Comparison of ENCODE assay signal across 1 cellular context in the genomic region with DNA sequence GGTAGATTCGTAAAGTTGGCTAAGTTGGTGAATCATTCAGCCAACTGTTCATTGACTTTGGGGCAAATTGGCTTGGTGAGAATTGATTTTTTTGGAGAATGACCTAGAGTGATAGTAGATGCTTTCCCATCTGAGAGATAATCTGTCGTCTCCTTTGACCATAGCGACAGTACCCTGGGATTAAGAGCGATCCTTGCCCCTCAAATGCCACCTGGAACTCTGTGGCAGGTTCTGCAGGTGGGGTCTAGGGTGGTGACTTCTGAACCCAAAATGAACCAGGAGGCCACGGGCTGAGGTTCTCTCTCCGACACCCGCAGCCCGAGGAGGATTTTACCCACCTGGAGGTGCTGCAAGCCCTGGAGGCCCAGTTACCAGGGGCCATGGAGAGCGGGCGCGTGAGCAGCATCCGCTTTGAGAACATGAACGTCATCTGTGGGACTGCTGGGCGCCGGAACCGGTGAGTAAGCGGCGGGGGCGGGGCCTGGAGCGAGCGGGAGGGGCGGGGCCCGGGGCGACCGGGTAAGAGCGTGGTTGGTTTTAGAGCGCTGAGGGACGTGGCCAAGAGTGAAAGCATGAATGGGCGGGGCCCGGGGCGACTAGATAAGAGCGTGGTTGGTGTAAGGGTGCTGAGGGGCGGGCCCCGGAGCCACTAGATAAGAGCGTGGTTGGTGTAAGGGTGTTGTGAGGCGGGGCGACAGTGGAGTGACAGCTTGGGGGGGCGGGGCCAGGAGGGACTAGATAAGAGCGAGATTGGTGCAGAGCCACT.
TF ChIP-seq lines count a peak whose summit lies in the region.

No MANE protein-coding gene starts in this region.

TF ChIP-seq in K562, 482 proteins besides CTCF, POLR2A, EP300 and RAD21 (continued from another document and continues in another):
- TF ChIP-seq, protein P1, sequence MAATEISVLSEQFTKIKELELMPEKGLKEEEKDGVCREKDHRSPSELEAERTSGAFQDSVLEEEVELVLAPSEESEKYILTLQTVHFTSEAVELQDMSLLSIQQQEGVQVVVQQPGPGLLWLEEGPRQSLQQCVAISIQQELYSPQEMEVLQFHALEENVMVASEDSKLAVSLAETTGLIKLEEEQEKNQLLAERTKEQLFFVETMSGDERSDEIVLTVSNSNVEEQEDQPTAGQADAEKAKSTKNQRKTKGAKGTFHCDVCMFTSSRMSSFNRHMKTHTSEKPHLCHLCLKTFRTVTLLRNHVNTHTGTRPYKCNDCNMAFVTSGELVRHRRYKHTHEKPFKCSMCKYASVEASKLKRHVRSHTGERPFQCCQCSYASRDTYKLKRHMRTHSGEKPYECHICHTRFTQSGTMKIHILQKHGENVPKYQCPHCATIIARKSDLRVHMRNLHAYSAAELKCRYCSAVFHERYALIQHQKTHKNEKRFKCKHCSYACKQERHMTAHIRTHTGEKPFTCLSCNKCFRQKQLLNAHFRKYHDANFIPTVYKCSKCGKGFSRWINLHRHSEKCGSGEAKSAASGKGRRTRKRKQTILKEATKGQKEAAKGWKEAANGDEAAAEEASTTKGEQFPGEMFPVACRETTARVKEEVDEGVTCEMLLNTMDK (IDR thresholded peaks at IDR 0.05; ENCODE audit: borderline replicate concordance, insufficient read depth, low read depth, low read length, poor library complexity, severe bottlenecking): no peak
- TF ChIP-seq ZBED1 (IDR thresholded peaks at IDR 0.05) (no peak; the same call in 1 of the 2 replicates), FOXJ2 (tag; IDR thresholded peaks at IDR 0.05) (no peak), PML (IDR thresholded peaks at IDR 0.05; ENCODE audit: low read length) (peak; percentile 28; the same call in 1 of the 2 replicates), E2F3 (CRISPR knock-in tag; IDR thresholded peaks at IDR 0.05) (peak; percentile 64; the same call in 1 of the 2 replicates), XRCC3 (IDR thresholded peaks at IDR 0.05) (no peak), U2AF1 (optimal IDR thresholded peaks at IDR 0.05; ENCODE audit: low read depth, low read length) (no peak), NFRKB (IDR thresholded peaks at IDR 0.05; ENCODE audit: low read depth) (peak; percentile 89; the same call in 1 of the 2 replicates), ZFP30 (CRISPR knock-in tag; IDR thresholded peaks at IDR 0.05; ENCODE audit: borderline replicate concordance) (no peak), CBX2 (IDR thresholded peaks at IDR 0.05; ENCODE audit: insufficient read depth, low read length, poor library complexity, severe bottlenecking) (no peak), ATF7 (IDR thresholded peaks at IDR 0.05) (no peak), MYBL2 (IDR thresholded peaks at IDR 0.05; ENCODE audit: low read depth) (no peak), MYBL2 (CRISPR knock-in tag; IDR thresholded peaks at IDR 0.05; ENCODE audit: borderline replicate concordance) (no peak), RBM25 (IDR thresholded peaks at IDR 0.05; ENCODE audit: low read depth, low read length, severe bottlenecking) (no peak), ZNF24 (IDR thresholded peaks at IDR 0.05) (no peak), TARDBP (IDR thresholded peaks at IDR 0.05) (no peak), TRIM28 (IDR thresholded peaks at IDR 0.05) (no peak), POLR2H (tag; IDR thresholded peaks at IDR 0.05; ENCODE audit: low read depth) (peak; percentile 96), ZZZ3 (IDR thresholded peaks at IDR 0.05) (no peak), HMGN3 (IDR thresholded peaks at IDR 0.05; ENCODE audit: borderline replicate concordance, extremely low read depth, insufficient read length, low read depth, low read length) (no peak), MAFF (IDR thresholded peaks at IDR 0.05; ENCODE audit: low read length) (no peak), TEAD4 (IDR thresholded peaks at IDR 0.05; ENCODE audit: low read length) (no peak), TEAD4 (CRISPR knock-in tag; IDR thresholded peaks at IDR 0.05; ENCODE audit: borderline replicate concordance) (no peak), FOS (IDR thresholded peaks at IDR 0.05; ENCODE audit: extremely low read depth, insufficient read length) (peak; percentile 79), SMC3 (conservative IDR thresholded peaks at IDR 0.05; ENCODE audit: insufficient read depth, low read depth, low read length) (no peak), NCOA4 (IDR thresholded peaks at IDR 0.05; ENCODE audit: partially characterized antibody) (no peak), SLC30A9 (CRISPR knock-in tag; IDR thresholded peaks at IDR 0.05) (no peak), FIP1L1 (IDR thresholded peaks at IDR 0.05; ENCODE audit: low read depth, low read length, poor library complexity, severe bottlenecking) (no peak), ZNF316 (IDR thresholded peaks at IDR 0.05) (no peak), ZNF668 (CRISPR knock-in tag; IDR thresholded peaks at IDR 0.05) (no peak), CHCHD3 (CRISPR knock-in tag; IDR thresholded peaks at IDR 0.05) (no peak), ZNF778 (CRISPR knock-in tag; IDR thresholded peaks at IDR 0.05) (no peak), BRF1 (IDR thresholded peaks at IDR 0.05; ENCODE audit: borderline replicate concordance, extremely low read depth, insufficient read length) (no peak), ZBTB8A (IDR thresholded peaks at IDR 0.05; ENCODE audit: partially characterized antibody) (no peak), ERF (CRISPR knock-in tag; IDR thresholded peaks at IDR 0.05) (peak; percentile 83; the same call in 1 of the 2 replicates), TAF1 (IDR thresholded peaks at IDR 0.05; ENCODE audit: control insufficient read depth, extremely low read depth, insufficient read depth, low read length, severe bottlenecking) (peak; percentile 77), IFI16 (CRISPR knock-in tag; IDR thresholded peaks at IDR 0.05) (no peak), MEIS2 (IDR thresholded peaks at IDR 0.05; ENCODE audit: partially characterized antibody) (peak; percentile 69), NR4A1 (CRISPR knock-in tag; IDR thresholded peaks at IDR 0.05) (0 out of 2 replicates have a peak, but pooled peaks have one; percentile 20), NR4A1 (tag; IDR thresholded peaks at IDR 0.05) (no peak), SMAD2 (IDR thresholded peaks at IDR 0.05; ENCODE audit: low read depth, low read length) (no peak), LCOR (CRISPR knock-in tag; IDR thresholded peaks at IDR 0.05) (no peak), GATAD2A (IDR thresholded peaks at IDR 0.05) (no peak), NFIX (CRISPR knock-in tag; IDR thresholded peaks at IDR 0.05; ENCODE audit: low read depth) (no peak)
- TF ChIP-seq, protein P2, sequence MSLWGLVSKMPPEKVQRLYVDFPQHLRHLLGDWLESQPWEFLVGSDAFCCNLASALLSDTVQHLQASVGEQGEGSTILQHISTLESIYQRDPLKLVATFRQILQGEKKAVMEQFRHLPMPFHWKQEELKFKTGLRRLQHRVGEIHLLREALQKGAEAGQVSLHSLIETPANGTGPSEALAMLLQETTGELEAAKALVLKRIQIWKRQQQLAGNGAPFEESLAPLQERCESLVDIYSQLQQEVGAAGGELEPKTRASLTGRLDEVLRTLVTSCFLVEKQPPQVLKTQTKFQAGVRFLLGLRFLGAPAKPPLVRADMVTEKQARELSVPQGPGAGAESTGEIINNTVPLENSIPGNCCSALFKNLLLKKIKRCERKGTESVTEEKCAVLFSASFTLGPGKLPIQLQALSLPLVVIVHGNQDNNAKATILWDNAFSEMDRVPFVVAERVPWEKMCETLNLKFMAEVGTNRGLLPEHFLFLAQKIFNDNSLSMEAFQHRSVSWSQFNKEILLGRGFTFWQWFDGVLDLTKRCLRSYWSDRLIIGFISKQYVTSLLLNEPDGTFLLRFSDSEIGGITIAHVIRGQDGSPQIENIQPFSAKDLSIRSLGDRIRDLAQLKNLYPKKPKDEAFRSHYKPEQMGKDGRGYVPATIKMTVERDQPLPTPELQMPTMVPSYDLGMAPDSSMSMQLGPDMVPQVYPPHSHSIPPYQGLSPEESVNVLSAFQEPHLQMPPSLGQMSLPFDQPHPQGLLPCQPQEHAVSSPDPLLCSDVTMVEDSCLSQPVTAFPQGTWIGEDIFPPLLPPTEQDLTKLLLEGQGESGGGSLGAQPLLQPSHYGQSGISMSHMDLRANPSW (CRISPR knock-in tag; IDR thresholded peaks at IDR 0.05): no peak
- TF ChIP-seq, protein P3, sequence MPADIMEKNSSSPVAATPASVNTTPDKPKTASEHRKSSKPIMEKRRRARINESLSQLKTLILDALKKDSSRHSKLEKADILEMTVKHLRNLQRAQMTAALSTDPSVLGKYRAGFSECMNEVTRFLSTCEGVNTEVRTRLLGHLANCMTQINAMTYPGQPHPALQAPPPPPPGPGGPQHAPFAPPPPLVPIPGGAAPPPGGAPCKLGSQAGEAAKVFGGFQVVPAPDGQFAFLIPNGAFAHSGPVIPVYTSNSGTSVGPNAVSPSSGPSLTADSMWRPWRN (IDR thresholded peaks at IDR 0.05; ENCODE audit: low read depth): no peak
- TF ChIP-seq, protein P4, sequence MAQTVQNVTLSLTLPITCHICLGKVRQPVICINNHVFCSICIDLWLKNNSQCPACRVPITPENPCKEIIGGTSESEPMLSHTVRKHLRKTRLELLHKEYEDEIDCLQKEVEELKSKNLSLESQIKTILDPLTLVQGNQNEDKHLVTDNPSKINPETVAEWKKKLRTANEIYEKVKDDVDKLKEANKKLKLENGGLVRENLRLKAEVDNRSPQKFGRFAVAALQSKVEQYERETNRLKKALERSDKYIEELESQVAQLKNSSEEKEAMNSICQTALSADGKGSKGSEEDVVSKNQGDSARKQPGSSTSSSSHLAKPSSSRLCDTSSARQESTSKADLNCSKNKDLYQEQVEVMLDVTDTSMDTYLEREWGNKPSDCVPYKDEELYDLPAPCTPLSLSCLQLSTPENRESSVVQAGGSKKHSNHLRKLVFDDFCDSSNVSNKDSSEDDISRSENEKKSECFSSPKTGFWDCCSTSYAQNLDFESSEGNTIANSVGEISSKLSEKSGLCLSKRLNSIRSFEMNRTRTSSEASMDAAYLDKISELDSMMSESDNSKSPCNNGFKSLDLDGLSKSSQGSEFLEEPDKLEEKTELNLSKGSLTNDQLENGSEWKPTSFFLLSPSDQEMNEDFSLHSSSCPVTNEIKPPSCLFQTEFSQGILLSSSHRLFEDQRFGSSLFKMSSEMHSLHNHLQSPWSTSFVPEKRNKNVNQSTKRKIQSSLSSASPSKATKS (CRISPR knock-in tag; IDR thresholded peaks at IDR 0.05): no peak
- TF ChIP-seq, protein P5, sequence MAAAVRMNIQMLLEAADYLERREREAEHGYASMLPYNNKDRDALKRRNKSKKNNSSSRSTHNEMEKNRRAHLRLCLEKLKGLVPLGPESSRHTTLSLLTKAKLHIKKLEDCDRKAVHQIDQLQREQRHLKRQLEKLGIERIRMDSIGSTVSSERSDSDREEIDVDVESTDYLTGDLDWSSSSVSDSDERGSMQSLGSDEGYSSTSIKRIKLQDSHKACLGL (CRISPR knock-in tag; IDR thresholded peaks at IDR 0.05; ENCODE audit: borderline replicate concordance, poor library complexity, severe bottlenecking): no peak
- TF ChIP-seq, protein P6, sequence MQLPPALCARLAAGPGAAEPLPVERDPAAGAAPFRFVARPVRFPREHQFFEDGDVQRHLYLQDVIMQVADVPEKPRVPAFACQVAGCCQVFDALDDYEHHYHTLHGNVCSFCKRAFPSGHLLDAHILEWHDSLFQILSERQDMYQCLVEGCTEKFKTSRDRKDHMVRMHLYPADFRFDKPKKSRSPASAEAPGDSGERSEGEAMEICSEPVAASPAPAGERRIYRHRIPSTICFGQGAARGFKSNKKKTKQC (CRISPR knock-in tag; IDR thresholded peaks at IDR 0.05): no peak
- TF ChIP-seq, protein P7, sequence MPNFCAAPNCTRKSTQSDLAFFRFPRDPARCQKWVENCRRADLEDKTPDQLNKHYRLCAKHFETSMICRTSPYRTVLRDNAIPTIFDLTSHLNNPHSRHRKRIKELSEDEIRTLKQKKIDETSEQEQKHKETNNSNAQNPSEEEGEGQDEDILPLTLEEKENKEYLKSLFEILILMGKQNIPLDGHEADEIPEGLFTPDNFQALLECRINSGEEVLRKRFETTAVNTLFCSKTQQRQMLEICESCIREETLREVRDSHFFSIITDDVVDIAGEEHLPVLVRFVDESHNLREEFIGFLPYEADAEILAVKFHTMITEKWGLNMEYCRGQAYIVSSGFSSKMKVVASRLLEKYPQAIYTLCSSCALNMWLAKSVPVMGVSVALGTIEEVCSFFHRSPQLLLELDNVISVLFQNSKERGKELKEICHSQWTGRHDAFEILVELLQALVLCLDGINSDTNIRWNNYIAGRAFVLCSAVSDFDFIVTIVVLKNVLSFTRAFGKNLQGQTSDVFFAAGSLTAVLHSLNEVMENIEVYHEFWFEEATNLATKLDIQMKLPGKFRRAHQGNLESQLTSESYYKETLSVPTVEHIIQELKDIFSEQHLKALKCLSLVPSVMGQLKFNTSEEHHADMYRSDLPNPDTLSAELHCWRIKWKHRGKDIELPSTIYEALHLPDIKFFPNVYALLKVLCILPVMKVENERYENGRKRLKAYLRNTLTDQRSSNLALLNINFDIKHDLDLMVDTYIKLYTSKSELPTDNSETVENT (CRISPR knock-in tag; IDR thresholded peaks at IDR 0.05): no peak
- TF ChIP-seq, protein P8, sequence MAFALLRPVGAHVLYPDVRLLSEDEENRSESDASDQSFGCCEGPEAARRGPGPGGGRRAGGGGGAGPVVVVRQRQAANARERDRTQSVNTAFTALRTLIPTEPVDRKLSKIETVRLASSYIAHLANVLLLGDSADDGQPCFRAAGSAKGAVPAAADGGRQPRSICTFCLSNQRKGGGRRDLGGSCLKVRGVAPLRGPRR (CRISPR knock-in tag; IDR thresholded peaks at IDR 0.05): no peak
- TF ChIP-seq, protein P9, sequence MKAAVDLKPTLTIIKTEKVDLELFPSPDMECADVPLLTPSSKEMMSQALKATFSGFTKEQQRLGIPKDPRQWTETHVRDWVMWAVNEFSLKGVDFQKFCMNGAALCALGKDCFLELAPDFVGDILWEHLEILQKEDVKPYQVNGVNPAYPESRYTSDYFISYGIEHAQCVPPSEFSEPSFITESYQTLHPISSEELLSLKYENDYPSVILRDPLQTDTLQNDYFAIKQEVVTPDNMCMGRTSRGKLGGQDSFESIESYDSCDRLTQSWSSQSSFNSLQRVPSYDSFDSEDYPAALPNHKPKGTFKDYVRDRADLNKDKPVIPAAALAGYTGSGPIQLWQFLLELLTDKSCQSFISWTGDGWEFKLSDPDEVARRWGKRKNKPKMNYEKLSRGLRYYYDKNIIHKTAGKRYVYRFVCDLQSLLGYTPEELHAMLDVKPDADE (conservative IDR thresholded peaks at IDR 0.05; ENCODE audit: control insufficient read depth, low read depth, low read length): peak; percentile 59; the same call in 1 of the 2 replicates
- TF ChIP-seq, protein P10, sequence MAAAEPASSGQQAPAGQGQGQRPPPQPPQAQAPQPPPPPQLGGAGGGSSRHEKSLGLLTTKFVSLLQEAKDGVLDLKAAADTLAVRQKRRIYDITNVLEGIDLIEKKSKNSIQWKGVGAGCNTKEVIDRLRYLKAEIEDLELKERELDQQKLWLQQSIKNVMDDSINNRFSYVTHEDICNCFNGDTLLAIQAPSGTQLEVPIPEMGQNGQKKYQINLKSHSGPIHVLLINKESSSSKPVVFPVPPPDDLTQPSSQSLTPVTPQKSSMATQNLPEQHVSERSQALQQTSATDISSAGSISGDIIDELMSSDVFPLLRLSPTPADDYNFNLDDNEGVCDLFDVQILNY (CRISPR knock-in tag; IDR thresholded peaks at IDR 0.05): no peak
- TF ChIP-seq, protein P11, sequence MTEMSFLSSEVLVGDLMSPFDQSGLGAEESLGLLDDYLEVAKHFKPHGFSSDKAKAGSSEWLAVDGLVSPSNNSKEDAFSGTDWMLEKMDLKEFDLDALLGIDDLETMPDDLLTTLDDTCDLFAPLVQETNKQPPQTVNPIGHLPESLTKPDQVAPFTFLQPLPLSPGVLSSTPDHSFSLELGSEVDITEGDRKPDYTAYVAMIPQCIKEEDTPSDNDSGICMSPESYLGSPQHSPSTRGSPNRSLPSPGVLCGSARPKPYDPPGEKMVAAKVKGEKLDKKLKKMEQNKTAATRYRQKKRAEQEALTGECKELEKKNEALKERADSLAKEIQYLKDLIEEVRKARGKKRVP (CRISPR knock-in tag; IDR thresholded peaks at IDR 0.05): no peak
